In genomic region chr16:67173323-67173722, GRCh38 we compare ENCODE assay signal across 9 cellular contexts.
A peak's percentile ranks its signal among the peaks of the same experiment; 100 is the strongest.
DNase-seq lines count a peak whose midpoint lies in the region; TF ChIP-seq lines count a peak whose summit lies in the region.
"Had no signal": no experiment of that assay in that cellular context is flagged by ENCODE, and none has a peak within 500 bp of the region (broad histone marks: within the 10 kb centered on the region; RNA-seq: fewer than 3 reads in every experiment).

No MANE protein-coding gene starts in this region.

- peak overlapping the region; percentile 83 for H3K27ac Mint-ChIP-seq in T-helper 1 cell treated with Interleukin-12 subunit alpha and Interleukin-12 subunit beta and Interleukin-4 antibody, amounts not matched to agents 30 μg/mL and 1 μg/mL, for 36 hours
- H3K27ac Mint-ChIP-seq in activated naive CD8-positive, alpha-beta T cell = no peak overlapping the region

- peak overlapping the region; percentile 85 for H3K27ac ChIP-seq in layer of hippocampus (ENCODE audit: low read depth, low read length)
- H3K27ac ChIP-seq in substantia nigra (ENCODE audit: low read depth, low read length, poor library complexity, severe bottlenecking) = peak overlapping the region; percentile 58

- peaks cover 62% of the 10 kb centered on the region for H3K4me1 Mint-ChIP-seq in T-helper 1 cell treated with Interleukin-12 subunit alpha and Interleukin-12 subunit beta and Interleukin-4 antibody, amounts not matched to agents 30 μg/mL and 1 μg/mL, for 36 hours (ENCODE audit: low read depth)
- peaks cover 26% of the 10 kb centered on the region for H3K4me1 Mint-ChIP-seq in activated naive CD8-positive, alpha-beta T cell (ENCODE audit: low read depth)

- peak overlapping the region; percentile 89 for H3K4me3 Mint-ChIP-seq in T-helper 1 cell treated with Interleukin-12 subunit alpha and Interleukin-12 subunit beta and Interleukin-4 antibody, amounts not matched to agents 30 μg/mL and 1 μg/mL, for 36 hours
- peak overlapping the region; percentile 85 for H3K4me3 Mint-ChIP-seq in activated naive CD8-positive, alpha-beta T cell

- peaks cover 36% of the 10 kb centered on the region for H3K36me3 Mint-ChIP-seq in T-helper 1 cell treated with Interleukin-12 subunit alpha and Interleukin-12 subunit beta and Interleukin-4 antibody, amounts not matched to agents 30 μg/mL and 1 μg/mL, for 36 hours (ENCODE audit: low read depth)
- H3K36me3 Mint-ChIP-seq in activated naive CD8-positive, alpha-beta T cell = peaks cover 3% of the 10 kb centered on the region

- no peak for DNase-seq in T-helper 1 cell
- DNase-seq in substantia nigra (lab: John Stamatoyannopoulos, UW) = no peak
- no peak for DNase-seq in NCI-H2107 (lab: John Stamatoyannopoulos, UW)
- no peak for DNase-seq in hepatic stellate cell (ENCODE audit: low spot score)
- no peak for DNase-seq in GM13976 (ENCODE audit: low spot score)
- DNase-seq: stimulated activated CD4-positive, alpha-beta T cell treated with anti-CD3 and anti-CD28 coated beads, Interleukin-4, amount 100 ng/mL, for 1 hour had no signal

- no peaks in the 10 kb centered on the region for H3K9me3 Mint-ChIP-seq in T-helper 1 cell treated with Interleukin-12 subunit alpha and Interleukin-12 subunit beta and Interleukin-4 antibody, amounts not matched to agents 30 μg/mL and 1 μg/mL, for 36 hours
- H3K9me3 Mint-ChIP-seq in activated naive CD8-positive, alpha-beta T cell (ENCODE audit: low read depth) = no peaks in the 10 kb centered on the region

- H3K27me3 Mint-ChIP-seq in T-helper 1 cell treated with Interleukin-12 subunit alpha and Interleukin-12 subunit beta and Interleukin-4 antibody, amounts not matched to agents 30 μg/mL and 1 μg/mL, for 36 hours (ENCODE audit: low read depth) = no peaks in the 10 kb centered on the region
- peaks cover 37% of the 10 kb centered on the region for H3K27me3 Mint-ChIP-seq in activated naive CD8-positive, alpha-beta T cell

- no peaks in the 10 kb centered on the region for H3K27me3 ChIP-seq in layer of hippocampus (ENCODE audit: control insufficient read depth, insufficient read depth, low read length)

- in situ Hi-C loops in GM13976 (cut with MboI; ENCODE audit: low sequenced_read_pairs, unreplicated experiment) = loop anchor here (25.0 kb wide), 1 partner anchor 211 kb away; the partner anchor contains the start of gene CES3

- no peak for TF ChIP-seq CTCF in GM13976 (IDR thresholded peaks at IDR 0.05; ENCODE audit: borderline replicate concordance, control extremely low read depth, extremely low read depth, insufficient read depth, missing control alignments)
